ENCODE assay signal across 19 cellular contexts in genomic region chr2:8241317-8241716, GRCh38.
A peak's percentile ranks its signal among the peaks of the same experiment; 100 is the strongest.
DNase-seq lines count a peak whose midpoint lies in the region; TF ChIP-seq lines count a peak whose summit lies in the region.
"Had no signal": no experiment of that assay in that cellular context is flagged by ENCODE, and none has a peak within 500 bp of the region (broad histone marks: within the 10 kb centered on the region; RNA-seq: fewer than 3 reads in every experiment).

No MANE protein-coding gene starts in this region.

- peaks cover 8% of the 10 kb centered on the region for H3K4me1 Mint-ChIP-seq in endodermal cell
- peaks cover 45% of the 10 kb centered on the region for H3K4me1 Mint-ChIP-seq in neural crest cell

- H3K9me3 Mint-ChIP-seq in endodermal cell, result peaks cover 19% of the 10 kb centered on the region
- peaks cover 9% of the 10 kb centered on the region for H3K9me3 Mint-ChIP-seq in neural crest cell

- H3K9me3 ChIP-seq in BLaER1 (peaks cover 32% of the 10 kb centered on the region), OCI-LY7 (ENCODE audit: low read length) (peaks cover 37% of the 10 kb centered on the region), endodermal cell (ENCODE audit: control insufficient read depth, low read length) (peaks cover 14% of the 10 kb centered on the region), breast epithelium (peaks cover 4 to 6% of the 10 kb centered on the region in 2 donors), osteoblast (ENCODE audit: low read depth, low read length) (no peaks in the 10 kb centered on the region)
- H3K9me3 ChIP-seq: Peyer's patch had no signal

- H4K20me1 ChIP-seq in BLaER1 (no peaks in the 10 kb centered on the region), OCI-LY7 (ENCODE audit: insufficient read depth, low read length) (no peaks in the 10 kb centered on the region), osteoblast (ENCODE audit: insufficient read depth, low read length) (no peaks in the 10 kb centered on the region)

- intact Hi-C loops in OCI-LY7 (cut with micrococcal nuclease; ENCODE audit: unreplicated experiment), result no loop called here
- intact Hi-C loops in breast epithelium (cut with DNase I; ENCODE audit: low total_unique reads), result no loop called here

- peaks cover 9% of the 10 kb centered on the region for H3K36me3 Mint-ChIP-seq in endodermal cell (ENCODE audit: low read depth)
- no peaks in the 10 kb centered on the region for H3K36me3 Mint-ChIP-seq in neural crest cell (ENCODE audit: low read depth)
- H3K36me3 Mint-ChIP-seq: CD8-positive, alpha-beta T cell had no signal

- BruUV-seq in OCI-LY7 (replicated peaks; lab: Mats Ljungman, UMichigan), result no TSS peak

- peak overlapping the region; percentile 66; the same call in 1 of the 2 replicates for H2AFZ ChIP-seq in OCI-LY7 (ENCODE audit: low read length)
- H2AFZ ChIP-seq in osteoblast (ENCODE audit: low read length), result no peak overlapping the region

- H3K4me3 Mint-ChIP-seq in endodermal cell, result no peak overlapping the region
- H3K4me3 Mint-ChIP-seq in neural crest cell, result no peak overlapping the region
- H3K4me3 Mint-ChIP-seq: CD8-positive, alpha-beta T cell had no signal

- DNase-seq in OCI-LY7 (ENCODE audit: low spot score) (no peak), endodermal cell (peak; percentile 38), neural crest cell (ENCODE audit: low read depth, low spot score) (no peak), breast epithelium (ENCODE audit: low spot score in 2 of 2) (no peak), osteoblast (ENCODE audit: insufficient read length, low spot score, missing footprints) (no peak), GM10248 (ENCODE audit: extremely low spot score) (no peak)
- no peak for DNase-seq in stimulated activated CD4-positive, alpha-beta T cell treated with anti-CD3 and anti-CD28 coated beads, Interleukin-1b, Interleukin-23, amount 100 ng/mL, for 48 hours
- DNase-seq: AML-193, GF-D8, H7, NCI-H1105, NCI-H1694 treated with DMSO at 0.1 percent for 48 hours, NCI-H748 treated with DMSO at 0.1 percent for 48 hours, Peyer's patch, SHP77 had no signal

- peak overlapping the region; percentile 29; the same call in 1 of the 2 replicates for H3K4me2 ChIP-seq in BLaER1
- H3K4me2 ChIP-seq in OCI-LY7 (ENCODE audit: low read length), result no peak overlapping the region
- no peak overlapping the region for H3K4me2 ChIP-seq in osteoblast (ENCODE audit: insufficient read depth, low read length)
- H3K4me2 ChIP-seq: A549, KMS-11 had no signal

- H3K27me3 Mint-ChIP-seq in endodermal cell (ENCODE audit: insufficient read depth) (peaks cover 2% of the 10 kb centered on the region), neural crest cell (ENCODE audit: low read depth) (no peaks in the 10 kb centered on the region)

- POLR2A ChIA-PET in OCI-LY7 (lab: Charles Lee) (interaction anchor here (1.0 to 1.3 kb wide), 2 partner anchors 10 to 127 kb away, joined by 3 read pairs; no protein-coding TSS in a partner anchor), GM10248 (lab: Yijun Ruan, JAX) (no interaction called here)

- H3K79me2 ChIP-seq in OCI-LY7 (ENCODE audit: insufficient read depth, low read depth, low read length) (no peaks in the 10 kb centered on the region), osteoblast (ENCODE audit: insufficient read depth, low read length) (no peaks in the 10 kb centered on the region)

- no peaks in the 10 kb centered on the region for H3K27me3 ChIP-seq in BLaER1
- H3K27me3 ChIP-seq in endodermal cell (ENCODE audit: control insufficient read depth, insufficient read depth, low read length, poor library complexity, severe bottlenecking), result no peaks in the 10 kb centered on the region
- H3K27me3 ChIP-seq in breast epithelium, result no peaks in the 10 kb centered on the region
- H3K27me3 ChIP-seq in osteoblast (ENCODE audit: insufficient read depth, low read length), result no peaks in the 10 kb centered on the region
- H3K27me3 ChIP-seq: Peyer's patch had no signal

- no peak for TF ChIP-seq CTCF in OCI-LY7 (conservative IDR thresholded peaks at IDR 0.05; ENCODE audit: low read length)
- no peak for TF ChIP-seq CTCF in endodermal cell (conservative IDR thresholded peaks at IDR 0.05)
- TF ChIP-seq CTCF in neural crest cell (conservative IDR thresholded peaks at IDR 0.05), result no peak
- TF ChIP-seq CTCF in breast epithelium (IDR thresholded peaks at IDR 0.05), result no peak
- TF ChIP-seq CTCF in osteoblast (IDR thresholded peaks at IDR 0.05; ENCODE audit: extremely low read depth, low read depth, low read length), result no peak
- TF ChIP-seq CTCF in GM10248 (IDR thresholded peaks at IDR 0.05; ENCODE audit: control extremely low read depth, extremely low read depth, low read depth, missing control alignments), result no peak

- CTCF ChIA-PET in OCI-LY7 (lab: Charles Lee; ENCODE audit: unreplicated experiment), result no interaction called here
- CTCF ChIA-PET in GM10248 (lab: Yijun Ruan, JAX), result interaction anchor here (1.1 to 1.5 kb wide), 2 partner anchors 20 to 59 kb away, joined by 3 to 4 read pairs; no protein-coding TSS in a partner anchor

- no peak for TF ChIP-seq POLR2A in breast epithelium (IDR thresholded peaks at IDR 0.05)

- H3K27ac ChIP-seq in BLaER1, result 0 out of 2 replicates have a peak overlapping the region, but pooled peaks have one; percentile 28
- H3K27ac ChIP-seq in OCI-LY7 (ENCODE audit: low read depth, low read length, poor library complexity, severe bottlenecking), result no peak overlapping the region
- H3K27ac ChIP-seq in endodermal cell (ENCODE audit: low read depth, low read length), result no peak overlapping the region
- no peak overlapping the region for H3K27ac ChIP-seq in breast epithelium
- no peak overlapping the region for H3K27ac ChIP-seq in osteoblast (ENCODE audit: low read depth, low read length)
- H3K27ac ChIP-seq: A549, KMS-11, Peyer's patch had no signal

- 75 to 89% methylated on average over 3 of the region's 3 CpGs for WGBS in endodermal cell (ENCODE audit: insufficient coverage in 1 of 2, insufficient read length in 1 of 2), 2 experiments

- peaks cover 66% of the 10 kb centered on the region for H3K4me1 ChIP-seq in BLaER1
- peaks cover 69% of the 10 kb centered on the region for H3K4me1 ChIP-seq in OCI-LY7 (ENCODE audit: insufficient read depth, low read length, poor library complexity, severe bottlenecking)
- H3K4me1 ChIP-seq in endodermal cell (ENCODE audit: control insufficient read depth, insufficient read depth, low read length), result no peaks in the 10 kb centered on the region
- no peaks in the 10 kb centered on the region for H3K4me1 ChIP-seq in breast epithelium
- H3K4me1 ChIP-seq in osteoblast (ENCODE audit: insufficient read depth, low read length), result no peaks in the 10 kb centered on the region
- H3K4me1 ChIP-seq: A549 had no signal

- H3K9ac ChIP-seq in BLaER1 (no peak overlapping the region), endodermal cell (ENCODE audit: extremely low read depth, low read length, poor library complexity, severe bottlenecking) (no peak overlapping the region)
- H3K9ac ChIP-seq: KMS-11 had no signal

- H3K4me3 ChIP-seq in BLaER1 (no peak overlapping the region), OCI-LY7 (ENCODE audit: low read depth, low read length, poor library complexity, severe bottlenecking) (no peak overlapping the region), endodermal cell (ENCODE audit: low read length) (no peak overlapping the region), breast epithelium (no peak overlapping the region), osteoblast (ENCODE audit: insufficient read depth, low read length) (no peak overlapping the region)
- H3K4me3 ChIP-seq: A549, Peyer's patch had no signal

- no peaks in the 10 kb centered on the region for H3K36me3 ChIP-seq in BLaER1
- peaks cover 22% of the 10 kb centered on the region for H3K36me3 ChIP-seq in OCI-LY7 (ENCODE audit: insufficient read depth, low read length)
- no peaks in the 10 kb centered on the region for H3K36me3 ChIP-seq in endodermal cell (ENCODE audit: control insufficient read depth, insufficient read depth, low read length)
- H3K36me3 ChIP-seq in breast epithelium, result no peaks in the 10 kb centered on the region
- H3K36me3 ChIP-seq in osteoblast (ENCODE audit: insufficient read depth, low read length), result no peaks in the 10 kb centered on the region
- H3K36me3 ChIP-seq: Peyer's patch had no signal

- H3K9me2 ChIP-seq in OCI-LY7 (ENCODE audit: insufficient read depth, low read length), result no peaks in the 10 kb centered on the region

- H3K27ac Mint-ChIP-seq in endodermal cell (no peak overlapping the region), neural crest cell (ENCODE audit: unreplicated experiment) (peak overlapping the region; percentile 37)
- H3K27ac Mint-ChIP-seq: CD8-positive, alpha-beta T cell had no signal
